Comparison of ENCODE assay signal across 1 cellular context in genomic region chr17:79797492-79798295, GRCh38.
TF ChIP-seq lines count a peak whose summit lies in the region.

No MANE protein-coding gene starts in this region.

TF ChIP-seq in HepG2, 621 proteins besides CTCF, POLR2A, EP300 and RAD21 (continues in another document):
- TF ChIP-seq MZF1 (CRISPR knock-in tag; IDR thresholded peaks at IDR 0.05; ENCODE audit: borderline replicate concordance), result no peak
- TF ChIP-seq ZNF687 (CRISPR knock-in tag; IDR thresholded peaks at IDR 0.05), result 0 out of 2 replicates have a peak, but pooled peaks have one; percentile 3
- TF ChIP-seq HES4 (CRISPR knock-in tag; IDR thresholded peaks at IDR 0.05; ENCODE audit: borderline replicate concordance), result peak; percentile 65; the same call in 1 of the 2 replicates
- TF ChIP-seq HIC2 (CRISPR knock-in tag; IDR thresholded peaks at IDR 0.05; ENCODE audit: low read depth), result no peak
- no peak for TF ChIP-seq ZNF816 (CRISPR knock-in tag; IDR thresholded peaks at IDR 0.05; ENCODE audit: borderline replicate concordance)
- TF ChIP-seq PAF1 (CRISPR knock-in tag; IDR thresholded peaks at IDR 0.05), result no peak
- 0 out of 2 replicates have a peak, but pooled peaks have one; percentile 36 for TF ChIP-seq ZNF891 (CRISPR knock-in tag; IDR thresholded peaks at IDR 0.05)
- no peak for TF ChIP-seq POLR2AphosphoS2 (IDR thresholded peaks at IDR 0.05; ENCODE audit: low read depth, low read length)
- TF ChIP-seq ZC3H13 (CRISPR knock-in tag; IDR thresholded peaks at IDR 0.05), result no peak
- TF ChIP-seq SOX5 (CRISPR knock-in tag; IDR thresholded peaks at IDR 0.05; ENCODE audit: borderline replicate concordance), result no peak
- no peak for TF ChIP-seq TFE3 (CRISPR knock-in tag; IDR thresholded peaks at IDR 0.05)
- no peak for TF ChIP-seq HDAC6 (IDR thresholded peaks at IDR 0.05; ENCODE audit: low read depth, low read length)
- no peak for TF ChIP-seq PRDM15 (CRISPR knock-in tag; IDR thresholded peaks at IDR 0.05)
- no peak for TF ChIP-seq MTA1 (CRISPR knock-in tag; IDR thresholded peaks at IDR 0.05; ENCODE audit: borderline replicate concordance)
- TF ChIP-seq ZBTB14 (CRISPR knock-in tag; IDR thresholded peaks at IDR 0.05), result no peak; the same call in 1 of the 2 replicates
- TF ChIP-seq ZSCAN21 (CRISPR knock-in tag; IDR thresholded peaks at IDR 0.05; ENCODE audit: borderline replicate concordance), result peak; percentile 19; the same call in 1 of the 2 replicates
- TF ChIP-seq CBX2 (IDR thresholded peaks at IDR 0.05; ENCODE audit: low read depth, low read length), result no peak
- TF ChIP-seq CBX2 (CRISPR knock-in tag; IDR thresholded peaks at IDR 0.05; ENCODE audit: low read depth), result 0 out of 2 replicates have a peak, but pooled peaks have one; percentile 24
- TF ChIP-seq MXI1 (IDR thresholded peaks at IDR 0.05; ENCODE audit: borderline replicate concordance, low read depth, low read length), result no peak
- no peak for TF ChIP-seq NCOR1 (IDR thresholded peaks at IDR 0.05; ENCODE audit: borderline replicate concordance, low read length)
- no peak for TF ChIP-seq ZNF496 (CRISPR knock-in tag; IDR thresholded peaks at IDR 0.05; ENCODE audit: insufficient replicate concordance)
- no peak for TF ChIP-seq ARNT (IDR thresholded peaks at IDR 0.05)
- peak; percentile 21 for TF ChIP-seq HNRNPK (IDR thresholded peaks at IDR 0.05; ENCODE audit: low read depth, low read length, poor library complexity, severe bottlenecking)
- no peak; the same call in 1 of the 2 replicates for TF ChIP-seq ZFP91 (CRISPR knock-in tag; IDR thresholded peaks at IDR 0.05; ENCODE audit: borderline replicate concordance)
- no peak for TF ChIP-seq MYPOP (CRISPR knock-in tag; IDR thresholded peaks at IDR 0.05)
- no peak; the same call in 1 of the 2 replicates for TF ChIP-seq ZNF451 (CRISPR knock-in tag; IDR thresholded peaks at IDR 0.05)
- 0 out of 2 replicates have a peak, but pooled peaks have one; percentile 13 for TF ChIP-seq ZNF414 (CRISPR knock-in tag; IDR thresholded peaks at IDR 0.05)
- no peak for TF ChIP-seq STAT6 (CRISPR knock-in tag; IDR thresholded peaks at IDR 0.05; ENCODE audit: borderline replicate concordance)
- TF ChIP-seq ZFX (CRISPR knock-in tag; IDR thresholded peaks at IDR 0.05; ENCODE audit: low read depth), result peak; percentile 18
- TF ChIP-seq BORCS8-MEF2B (CRISPR knock-in tag; IDR thresholded peaks at IDR 0.05), result 0 out of 2 replicates have a peak, but pooled peaks have one; percentile 23
- no peak for TF ChIP-seq CENPT (CRISPR knock-in tag; IDR thresholded peaks at IDR 0.05; ENCODE audit: low read depth)
- TF ChIP-seq ATF4 (CRISPR knock-in tag; IDR thresholded peaks at IDR 0.05), result no peak
- TF ChIP-seq ZNF768 (CRISPR knock-in tag; IDR thresholded peaks at IDR 0.05), result no peak
- 0 out of 2 replicates have a peak, but pooled peaks have one; percentile 15 for TF ChIP-seq ZNF557 (CRISPR knock-in tag; IDR thresholded peaks at IDR 0.05)
- no peak for TF ChIP-seq HHEX (CRISPR knock-in tag; IDR thresholded peaks at IDR 0.05)
- no peak for TF ChIP-seq TBP (CRISPR knock-in tag; IDR thresholded peaks at IDR 0.05)
- no peak for TF ChIP-seq SMARCE1 (IDR thresholded peaks at IDR 0.05; ENCODE audit: borderline replicate concordance)
- no peak for TF ChIP-seq HNRNPL (IDR thresholded peaks at IDR 0.05; ENCODE audit: low read depth, low read length)
- no peak for TF ChIP-seq MAX (IDR thresholded peaks at IDR 0.05)
- TF ChIP-seq MIXL1 (CRISPR knock-in tag; IDR thresholded peaks at IDR 0.05), result no peak
- no peak for TF ChIP-seq HDAC1 (CRISPR knock-in tag; IDR thresholded peaks at IDR 0.05)
- TF ChIP-seq ZNF331 (CRISPR knock-in tag; IDR thresholded peaks at IDR 0.05), result no peak
